Comparison of ENCODE assay signal across 8 cellular contexts in genomic region chr3:182258538-182259177, GRCh38.
DNase-seq lines count a peak whose midpoint lies in the region; ATAC-seq and TF ChIP-seq lines count a peak whose summit lies in the region.

No MANE protein-coding gene starts in this region.

- no peaks in the 10 kb centered on the region for H3K4me1 ChIP-seq in heart left ventricle
- peaks cover 5 to 20% of the 10 kb centered on the region in 2 donors for H3K4me1 ChIP-seq in neuronal stem cell (ENCODE audit: control insufficient read depth in 2 of 2, insufficient read depth in 1 of 2, low read depth in 1 of 2, low read length in 2 of 2)
- H3K4me1 ChIP-seq in tibial artery, result no peaks in the 10 kb centered on the region

- H3K4me3 ChIP-seq in heart left ventricle, result no peak overlapping the region
- no peak overlapping the region for H3K4me3 ChIP-seq in neuronal stem cell (ENCODE audit: low read length in 2 of 2)
- no peak overlapping the region for H3K4me3 ChIP-seq in tibial artery

- H3K4me3 Mint-ChIP-seq in stimulated activated memory B cell treated with anti-CD40 and anti-IgM and Interleukin-4, amounts not matched to agents 10 μg/mL and 1 μg/mL and 100 μg/mL, for 72 hours, result no peak overlapping the region

- no peak overlapping the region for H3K23ac ChIP-seq in neuronal stem cell (ENCODE audit: low read depth, low read length, poor library complexity)

- no peaks in the 10 kb centered on the region for H3K4me1 Mint-ChIP-seq in stimulated activated memory B cell treated with anti-CD40 and anti-IgM and Interleukin-4, amounts not matched to agents 10 μg/mL and 1 μg/mL and 100 μg/mL, for 72 hours

- no peak overlapping the region for H2AFZ ChIP-seq in neuronal stem cell (ENCODE audit: low read length)

- H2AK5ac ChIP-seq in neuronal stem cell (ENCODE audit: low read depth, low read length), result no peak overlapping the region

- ATAC-seq in heart left ventricle (peak in 1 of 4 donors; percentile 81), Right ventricle myocardium inferior (no peak), GM18511 (IDR thresholded peaks at IDR 0.05; ENCODE audit: unreplicated experiment) (no peak)
- ATAC-seq in stimulated activated memory B cell treated with anti-CD40 and anti-IgM and Interleukin-4, amounts not matched to agents 10 μg/mL and 1 μg/mL and 100 μg/mL, for 72 hours, result no peak

- no peaks in the 10 kb centered on the region for H3K79me1 ChIP-seq in neuronal stem cell (ENCODE audit: low read depth, low read length)

- H3K4me2 ChIP-seq in neuronal stem cell (ENCODE audit: insufficient read depth, low read length, poor library complexity, severe bottlenecking), result no peak overlapping the region

- H3K27me3 ChIP-seq in heart left ventricle, result peaks cover 0 to 32% (median 7%) of the 10 kb centered on the region in 9 donors
- H3K27me3 ChIP-seq in neuronal stem cell (ENCODE audit: control insufficient read depth in 3 of 3, insufficient read depth in 3 of 3, low read depth in 1 of 3, low read length in 3 of 3), result no peaks in the 10 kb centered on the region
- H3K27me3 ChIP-seq in tibial artery, result peaks cover 0 to 7% of the 10 kb centered on the region in 2 donors

- no peak overlapping the region for H3K18ac ChIP-seq in neuronal stem cell (ENCODE audit: low read length)

- no peak overlapping the region for H4K8ac ChIP-seq in neuronal stem cell (ENCODE audit: low read depth, low read length)

- no peak overlapping the region for H3K14ac ChIP-seq in neuronal stem cell (ENCODE audit: low read length)

- H3K36me3 ChIP-seq in heart left ventricle (no peaks in the 10 kb centered on the region), neuronal stem cell (replicated peaks in 1 of 2; ENCODE audit: control insufficient read depth in 2 of 2, insufficient read depth in 2 of 2, low read length in 2 of 2) (no peaks in the 10 kb centered on the region), tibial artery (no peaks in the 10 kb centered on the region)

- no peak overlapping the region for H2BK5ac ChIP-seq in neuronal stem cell (ENCODE audit: low read length)

- intact Hi-C loops in heart left ventricle (cut with DNase I) (loop anchor here (2.0 to 10.0 kb wide), 6 partner anchors 426 to 1054 kb away; partner anchors contain the start of gene SOX2 (in 4 of the 10)), Right ventricle myocardium inferior (cut with DNase I) (loop anchor here (5.0 to 10.0 kb wide), 2 partner anchors 551 to 1044 kb away; no protein-coding TSS in a partner anchor), tibial artery (cut with DNase I; ENCODE audit: low total_unique reads) (loop anchor here (10.0 kb wide), 1 partner anchor 1984 kb away; no protein-coding TSS in a partner anchor)

- H2BK15ac ChIP-seq in neuronal stem cell (ENCODE audit: low read length), result no peak overlapping the region

- no peak overlapping the region for H3K4ac ChIP-seq in neuronal stem cell (ENCODE audit: low read length)

- TF ChIP-seq POLR2A in heart left ventricle (IDR thresholded peaks at IDR 0.05), result no peak

- TF ChIP-seq CTCF in heart left ventricle (IDR thresholded peaks at IDR 0.05) (peak in 11 of 12 donors; percentile 17 to 70 (median 54)), tibial artery (IDR thresholded peaks at IDR 0.05) (peak in 1 of 2 experiments; percentile 10)

- H2BK12ac ChIP-seq in neuronal stem cell (ENCODE audit: low read length), result no peak overlapping the region

- peaks cover 24% of the 10 kb centered on the region for H3K27me3 Mint-ChIP-seq in stimulated activated memory B cell treated with anti-CD40 and anti-IgM and Interleukin-4, amounts not matched to agents 10 μg/mL and 1 μg/mL and 100 μg/mL, for 72 hours

- H3K9me3 ChIP-seq in heart left ventricle (no peaks in the 10 kb centered on the region), neuronal stem cell (replicated peaks in 1 of 2; ENCODE audit: control insufficient read depth in 2 of 2, insufficient read depth in 1 of 2, low read depth in 1 of 2, low read length in 2 of 2) (no peaks in the 10 kb centered on the region), tibial artery (no peaks in the 10 kb centered on the region)

- no peak overlapping the region for H3K9ac ChIP-seq in neuronal stem cell (ENCODE audit: low read depth, low read length, poor library complexity)

- H2BK120ac ChIP-seq in neuronal stem cell (ENCODE audit: low read depth, low read length), result no peak overlapping the region

- no peaks in the 10 kb centered on the region for H3K9me3 Mint-ChIP-seq in stimulated activated memory B cell treated with anti-CD40 and anti-IgM and Interleukin-4, amounts not matched to agents 10 μg/mL and 1 μg/mL and 100 μg/mL, for 72 hours

- no peak overlapping the region for H3K27ac Mint-ChIP-seq in stimulated activated memory B cell treated with anti-CD40 and anti-IgM and Interleukin-4, amounts not matched to agents 10 μg/mL and 1 μg/mL and 100 μg/mL, for 72 hours

- H4K91ac ChIP-seq in neuronal stem cell (ENCODE audit: low read depth, low read length, poor library complexity), result no peak overlapping the region

- no peaks in the 10 kb centered on the region for H3K36me3 Mint-ChIP-seq in stimulated activated memory B cell treated with anti-CD40 and anti-IgM and Interleukin-4, amounts not matched to agents 10 μg/mL and 1 μg/mL and 100 μg/mL, for 72 hours

- DNase-seq in heart left ventricle (no peak), Right ventricle myocardium inferior (ENCODE audit: missing footprints) (no peak), NCI-H446 treated with DMSO at 0.1 percent for 48 hours (lab: John Stamatoyannopoulos, UW) (peak; percentile 69), dermis blood vessel endothelial cell (peak; percentile 19), neuronal stem cell (ENCODE audit: low spot score) (peak; percentile 55), tibial artery (no peak)

- WGBS in heart left ventricle, 4 donors, result 7 to 10% (median 9%) methylated on average over 3 of the region's 3 CpGs
- WGBS in neuronal stem cell (ENCODE audit: extremely low coverage in 2 of 2, insufficient read length in 2 of 2, insufficient replicate concordance in 1 of 2), 2 donors, result no CpG with 5 or more reads among the region's 3 CpGs

- H3K27ac ChIP-seq in heart left ventricle, result no peak overlapping the region
- no peak overlapping the region for H3K27ac ChIP-seq in neuronal stem cell (replicated peaks; ENCODE audit: low read length)
- H3K27ac ChIP-seq in tibial artery, result no peak overlapping the region

Comparison
In these comparisons a context has a peak if more than half of its experiments do, and no peak if none do; other contexts are left out.
1. DNase-seq: peak in NCI-H446 treated with DMSO at 0.1 percent for 48 hours (single experiment), dermis blood vessel endothelial cell (single experiment) and neuronal stem cell (single experiment); none in heart left ventricle (0 of 5), Right ventricle myocardium inferior (single experiment) and tibial artery (0 of 2).